1 cellular context compared by ENCODE assay signal in the genomic region with DNA sequence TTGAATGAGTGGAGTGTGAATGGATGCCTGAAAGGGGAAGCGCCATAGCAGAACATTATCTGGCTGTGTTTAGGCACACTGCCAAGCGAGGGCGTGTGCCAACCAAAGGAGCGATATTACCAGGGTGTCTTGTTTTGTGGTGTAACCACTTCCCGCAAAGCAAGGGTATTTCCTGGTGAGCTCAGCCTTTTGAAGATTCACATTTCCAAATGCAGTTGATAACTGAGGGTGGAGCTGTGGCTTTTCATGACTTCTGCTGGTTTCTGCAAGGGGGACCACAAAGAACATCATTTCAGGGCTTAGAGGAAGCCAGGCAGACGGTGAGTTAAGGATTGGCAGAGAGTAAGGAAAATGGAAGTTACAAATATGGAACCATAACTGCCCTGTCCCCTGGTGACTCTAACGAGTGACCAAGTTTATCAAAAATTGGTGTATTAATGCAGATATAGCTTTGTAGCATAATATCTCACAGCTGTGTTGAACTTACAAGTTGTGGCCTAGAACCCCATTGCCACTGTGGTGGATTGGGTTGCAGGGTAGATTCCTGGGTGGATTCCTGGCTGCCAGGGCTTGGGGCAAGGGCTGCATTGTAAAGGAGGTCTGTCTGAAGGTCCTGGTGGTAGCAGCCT.
A peak's percentile ranks its signal among the peaks of the same experiment; 100 is the strongest.
TF ChIP-seq lines count a peak whose summit lies in the region.

No MANE protein-coding gene starts in this region.

TF ChIP-seq in K562, 482 proteins besides CTCF, POLR2A, EP300 and RAD21 (continued from another document and continues in another):
- TF ChIP-seq, protein P1, sequence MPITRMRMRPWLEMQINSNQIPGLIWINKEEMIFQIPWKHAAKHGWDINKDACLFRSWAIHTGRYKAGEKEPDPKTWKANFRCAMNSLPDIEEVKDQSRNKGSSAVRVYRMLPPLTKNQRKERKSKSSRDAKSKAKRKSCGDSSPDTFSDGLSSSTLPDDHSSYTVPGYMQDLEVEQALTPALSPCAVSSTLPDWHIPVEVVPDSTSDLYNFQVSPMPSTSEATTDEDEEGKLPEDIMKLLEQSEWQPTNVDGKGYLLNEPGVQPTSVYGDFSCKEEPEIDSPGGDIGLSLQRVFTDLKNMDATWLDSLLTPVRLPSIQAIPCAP (CRISPR knock-in tag; IDR thresholded peaks at IDR 0.05; ENCODE audit: borderline replicate concordance): no peak
- TF ChIP-seq XRCC5 (IDR thresholded peaks at IDR 0.05; ENCODE audit: low read depth, low read length) (no peak), MYNN (IDR thresholded peaks at IDR 0.05) (peak; percentile 17; the same call in 1 of the 2 replicates), MYNN (CRISPR knock-in tag; IDR thresholded peaks at IDR 0.05) (no peak), KLF1 (tag; IDR thresholded peaks at IDR 0.05) (0 out of 2 replicates have a peak, but pooled peaks have one; percentile 20), DMBX1 (CRISPR knock-in tag; IDR thresholded peaks at IDR 0.05; ENCODE audit: borderline replicate concordance) (no peak), ZNF24 (IDR thresholded peaks at IDR 0.05) (no peak), ZNF644 (tag; IDR thresholded peaks at IDR 0.05; ENCODE audit: low read depth) (peak; percentile 30; the same call in 1 of the 2 replicates), SOX6 (IDR thresholded peaks at IDR 0.05) (peak; percentile 22; the same call in 1 of the 2 replicates), RNF2 (IDR thresholded peaks at IDR 0.05) (peak; percentile 33; the same call in 1 of the 2 replicates), AFF4 (CRISPR knock-in tag; IDR thresholded peaks at IDR 0.05) (no peak), IRF9 (tag; IDR thresholded peaks at IDR 0.05) (no peak), ELF2 (CRISPR knock-in tag; IDR thresholded peaks at IDR 0.05) (0 out of 2 replicates have a peak, but pooled peaks have one; percentile 36), ZNF12 (CRISPR knock-in tag; IDR thresholded peaks at IDR 0.05) (no peak), ZNF175 (CRISPR knock-in tag; IDR thresholded peaks at IDR 0.05; ENCODE audit: low read depth) (no peak), NR2F6 (CRISPR knock-in tag; IDR thresholded peaks at IDR 0.05) (no peak), ELF1 (tag; IDR thresholded peaks at IDR 0.05) (peak; percentile 68), MCM7 (IDR thresholded peaks at IDR 0.05) (no peak), SP2 (IDR thresholded peaks at IDR 0.05; ENCODE audit: extremely low read depth, low read depth, low read length, poor library complexity, severe bottlenecking) (no peak), RUNX1 (IDR thresholded peaks at IDR 0.05; ENCODE audit: low read depth) (peak; percentile 63; the same call in 1 of the 2 replicates), JUND (IDR thresholded peaks at IDR 0.05; ENCODE audit: borderline replicate concordance, low read depth, low read length) (no peak), JUND (tag; IDR thresholded peaks at IDR 0.05; ENCODE audit: borderline replicate concordance, low read depth, low read length) (peak; percentile 41; the same call in 1 of the 3 replicates), ZNF398 (CRISPR knock-in tag; IDR thresholded peaks at IDR 0.05) (no peak), ID3 (CRISPR knock-in tag; IDR thresholded peaks at IDR 0.05) (no peak), ID3 (tag; IDR thresholded peaks at IDR 0.05) (peak; percentile 65; the same call in 1 of the 2 replicates), CREM (IDR thresholded peaks at IDR 0.05; ENCODE audit: low read depth) (0 out of 2 replicates have a peak, but pooled peaks have one; percentile 24), SPI1 (IDR thresholded peaks at IDR 0.05; ENCODE audit: borderline replicate concordance, low read depth, low read length) (peak; percentile 80), TEAD4 (IDR thresholded peaks at IDR 0.05; ENCODE audit: low read length) (peak; percentile 24; the same call in 1 of the 2 replicates), TEAD4 (CRISPR knock-in tag; IDR thresholded peaks at IDR 0.05; ENCODE audit: borderline replicate concordance) (no peak), ESRRA (IDR thresholded peaks at IDR 0.05; ENCODE audit: borderline replicate concordance, low read depth) (peak; percentile 71; the same call in 1 of the 2 replicates), FOXA1 (IDR thresholded peaks at IDR 0.05; ENCODE audit: borderline replicate concordance) (no peak), ATF7 (IDR thresholded peaks at IDR 0.05) (peak; percentile 47; the same call in 1 of the 2 replicates), KAT7 (CRISPR knock-in tag; IDR thresholded peaks at IDR 0.05; ENCODE audit: borderline replicate concordance) (no peak), ZBTB1 (CRISPR knock-in tag; IDR thresholded peaks at IDR 0.05; ENCODE audit: borderline replicate concordance, low read depth) (peak; percentile 91), CTBP1 (IDR thresholded peaks at IDR 0.05; ENCODE audit: borderline replicate concordance) (peak; percentile 48; the same call in 1 of the 2 replicates), ETV6 (IDR thresholded peaks at IDR 0.05; ENCODE audit: borderline replicate concordance in 1 of 2, low read depth in 2 of 2, low read length in 1 of 2) (peak; percentile 75 to 96; a peak in 3 of 4 replicates), ETV6 (CRISPR knock-in tag; IDR thresholded peaks at IDR 0.05; ENCODE audit: borderline replicate concordance) (no peak)
- TF ChIP-seq, protein P2, sequence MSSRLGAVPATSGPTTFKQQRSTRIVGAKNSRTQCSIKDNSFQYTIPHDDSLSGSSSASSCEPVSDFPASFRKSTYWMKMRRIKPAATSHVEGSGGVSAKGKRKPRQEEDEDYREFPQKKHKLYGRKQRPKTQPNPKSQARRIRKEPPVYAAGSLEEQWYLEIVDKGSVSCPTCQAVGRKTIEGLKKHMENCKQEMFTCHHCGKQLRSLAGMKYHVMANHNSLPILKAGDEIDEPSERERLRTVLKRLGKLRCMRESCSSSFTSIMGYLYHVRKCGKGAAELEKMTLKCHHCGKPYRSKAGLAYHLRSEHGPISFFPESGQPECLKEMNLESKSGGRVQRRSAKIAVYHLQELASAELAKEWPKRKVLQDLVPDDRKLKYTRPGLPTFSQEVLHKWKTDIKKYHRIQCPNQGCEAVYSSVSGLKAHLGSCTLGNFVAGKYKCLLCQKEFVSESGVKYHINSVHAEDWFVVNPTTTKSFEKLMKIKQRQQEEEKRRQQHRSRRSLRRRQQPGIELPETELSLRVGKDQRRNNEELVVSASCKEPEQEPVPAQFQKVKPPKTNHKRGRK (tag; IDR thresholded peaks at IDR 0.05): no peak
- TF ChIP-seq, protein P3, sequence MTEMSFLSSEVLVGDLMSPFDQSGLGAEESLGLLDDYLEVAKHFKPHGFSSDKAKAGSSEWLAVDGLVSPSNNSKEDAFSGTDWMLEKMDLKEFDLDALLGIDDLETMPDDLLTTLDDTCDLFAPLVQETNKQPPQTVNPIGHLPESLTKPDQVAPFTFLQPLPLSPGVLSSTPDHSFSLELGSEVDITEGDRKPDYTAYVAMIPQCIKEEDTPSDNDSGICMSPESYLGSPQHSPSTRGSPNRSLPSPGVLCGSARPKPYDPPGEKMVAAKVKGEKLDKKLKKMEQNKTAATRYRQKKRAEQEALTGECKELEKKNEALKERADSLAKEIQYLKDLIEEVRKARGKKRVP (CRISPR knock-in tag; IDR thresholded peaks at IDR 0.05): no peak
- TF ChIP-seq, protein P4, sequence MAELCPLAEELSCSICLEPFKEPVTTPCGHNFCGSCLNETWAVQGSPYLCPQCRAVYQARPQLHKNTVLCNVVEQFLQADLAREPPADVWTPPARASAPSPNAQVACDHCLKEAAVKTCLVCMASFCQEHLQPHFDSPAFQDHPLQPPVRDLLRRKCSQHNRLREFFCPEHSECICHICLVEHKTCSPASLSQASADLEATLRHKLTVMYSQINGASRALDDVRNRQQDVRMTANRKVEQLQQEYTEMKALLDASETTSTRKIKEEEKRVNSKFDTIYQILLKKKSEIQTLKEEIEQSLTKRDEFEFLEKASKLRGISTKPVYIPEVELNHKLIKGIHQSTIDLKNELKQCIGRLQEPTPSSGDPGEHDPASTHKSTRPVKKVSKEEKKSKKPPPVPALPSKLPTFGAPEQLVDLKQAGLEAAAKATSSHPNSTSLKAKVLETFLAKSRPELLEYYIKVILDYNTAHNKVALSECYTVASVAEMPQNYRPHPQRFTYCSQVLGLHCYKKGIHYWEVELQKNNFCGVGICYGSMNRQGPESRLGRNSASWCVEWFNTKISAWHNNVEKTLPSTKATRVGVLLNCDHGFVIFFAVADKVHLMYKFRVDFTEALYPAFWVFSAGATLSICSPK (IDR thresholded peaks at IDR 0.05; ENCODE audit: borderline replicate concordance): no peak
- TF ChIP-seq, protein P5, sequence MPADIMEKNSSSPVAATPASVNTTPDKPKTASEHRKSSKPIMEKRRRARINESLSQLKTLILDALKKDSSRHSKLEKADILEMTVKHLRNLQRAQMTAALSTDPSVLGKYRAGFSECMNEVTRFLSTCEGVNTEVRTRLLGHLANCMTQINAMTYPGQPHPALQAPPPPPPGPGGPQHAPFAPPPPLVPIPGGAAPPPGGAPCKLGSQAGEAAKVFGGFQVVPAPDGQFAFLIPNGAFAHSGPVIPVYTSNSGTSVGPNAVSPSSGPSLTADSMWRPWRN (IDR thresholded peaks at IDR 0.05; ENCODE audit: low read depth): peak; percentile 79; the same call in 1 of the 2 replicates
- TF ChIP-seq, protein P6, sequence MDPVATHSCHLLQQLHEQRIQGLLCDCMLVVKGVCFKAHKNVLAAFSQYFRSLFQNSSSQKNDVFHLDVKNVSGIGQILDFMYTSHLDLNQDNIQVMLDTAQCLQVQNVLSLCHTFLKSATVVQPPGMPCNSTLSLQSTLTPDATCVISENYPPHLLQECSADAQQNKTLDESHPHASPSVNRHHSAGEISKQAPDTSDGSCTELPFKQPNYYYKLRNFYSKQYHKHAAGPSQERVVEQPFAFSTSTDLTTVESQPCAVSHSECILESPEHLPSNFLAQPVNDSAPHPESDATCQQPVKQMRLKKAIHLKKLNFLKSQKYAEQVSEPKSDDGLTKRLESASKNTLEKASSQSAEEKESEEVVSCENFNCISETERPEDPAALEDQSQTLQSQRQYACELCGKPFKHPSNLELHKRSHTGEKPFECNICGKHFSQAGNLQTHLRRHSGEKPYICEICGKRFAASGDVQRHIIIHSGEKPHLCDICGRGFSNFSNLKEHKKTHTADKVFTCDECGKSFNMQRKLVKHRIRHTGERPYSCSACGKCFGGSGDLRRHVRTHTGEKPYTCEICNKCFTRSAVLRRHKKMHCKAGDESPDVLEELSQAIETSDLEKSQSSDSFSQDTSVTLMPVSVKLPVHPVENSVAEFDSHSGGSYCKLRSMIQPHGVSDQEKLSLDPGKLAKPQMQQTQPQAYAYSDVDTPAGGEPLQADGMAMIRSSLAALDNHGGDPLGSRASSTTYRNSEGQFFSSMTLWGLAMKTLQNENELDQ (CRISPR knock-in tag; IDR thresholded peaks at IDR 0.05; ENCODE audit: borderline replicate concordance): no peak
- TF ChIP-seq, protein P7, sequence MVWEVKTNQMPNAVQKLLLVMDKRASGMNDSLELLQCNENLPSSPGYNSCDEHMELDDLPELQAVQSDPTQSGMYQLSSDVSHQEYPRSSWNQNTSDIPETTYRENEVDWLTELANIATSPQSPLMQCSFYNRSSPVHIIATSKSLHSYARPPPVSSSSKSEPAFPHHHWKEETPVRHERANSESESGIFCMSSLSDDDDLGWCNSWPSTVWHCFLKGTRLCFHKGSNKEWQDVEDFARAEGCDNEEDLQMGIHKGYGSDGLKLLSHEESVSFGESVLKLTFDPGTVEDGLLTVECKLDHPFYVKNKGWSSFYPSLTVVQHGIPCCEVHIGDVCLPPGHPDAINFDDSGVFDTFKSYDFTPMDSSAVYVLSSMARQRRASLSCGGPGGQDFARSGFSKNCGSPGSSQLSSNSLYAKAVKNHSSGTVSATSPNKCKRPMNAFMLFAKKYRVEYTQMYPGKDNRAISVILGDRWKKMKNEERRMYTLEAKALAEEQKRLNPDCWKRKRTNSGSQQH (CRISPR knock-in tag; IDR thresholded peaks at IDR 0.05): no peak
